In genomic region chr12:115102450-115102849, GRCh38 we compare ENCODE assay signal across 23 cellular contexts.
DNase-seq lines count a peak whose midpoint lies in the region; ATAC-seq and TF ChIP-seq lines count a peak whose summit lies in the region.
"Had no signal": no experiment of that assay in that cellular context is flagged by ENCODE, and none has a peak within 500 bp of the region (broad histone marks: within the 10 kb centered on the region; RNA-seq: fewer than 3 reads in every experiment).

No MANE protein-coding gene starts in this region.

- H3K4me1 ChIP-seq in prostate gland (replicated peaks): no peaks in the 10 kb centered on the region

- DNase-seq in amniotic epithelial cell (ENCODE audit: low read depth): peak; percentile 14
- peak; percentile 36 for DNase-seq in left cardiac atrium
- DNase-seq in CD1c-positive myeloid dendritic cell (ENCODE audit: extremely low spot score): no peak
- DNase-seq in prostate gland (ENCODE audit: low spot score): no peak
- DNase-seq: CD4-positive, alpha-beta T cell; COR-L47; DMS53; KG1; MG63; NCI-H1105 treated with DMSO at 0.1 percent for 48 hours; NCI-H146; NCI-H1930; NCI-H2107; NCI-H524; NCI-H774; NK-92 treated with Interleukin-12 subunit alpha and Interleukin-12 subunit beta, amount 100 ng/mL, for 24 hours; PC-3; RPMI8226; SHP77 treated with DMSO at 0.1 percent for 48 hours had no signal

- 76% methylated on average over 5 of the region's 5 CpGs for WGBS in prostate gland

- H3K27me3 ChIP-seq in prostate gland (replicated peaks; ENCODE audit: insufficient read depth): no peaks in the 10 kb centered on the region
- H3K27me3 ChIP-seq: MG63 had no signal

- H3K27ac Mint-ChIP-seq in nephron: peak overlapping the region; percentile 80 to 94 (median 84)
- H3K27ac Mint-ChIP-seq: CD4-positive, alpha-beta T cell had no signal

- TF ChIP-seq POLR2A in prostate gland (IDR thresholded peaks at IDR 0.05): no peak

- no peak overlapping the region for H3K4me3 ChIP-seq in prostate gland
- H3K4me3 ChIP-seq: MG63 had no signal

- H3K9me3 Mint-ChIP-seq in nephron: peaks cover 9% of the 10 kb centered on the region

- ATAC-seq in left cardiac atrium (peak; percentile 63 to 70), HG02678 (IDR thresholded peaks at IDR 0.05; ENCODE audit: unreplicated experiment) (no peak)
- ATAC-seq in activated CD4-positive, CD25-positive, alpha-beta regulatory T cell treated with anti-CD3 and anti-CD28 coated beads, Interleukin-2, amount 50 U/mL, for 24 hours: no peak

- H3K27ac ChIP-seq in C4-2B: peak overlapping the region; percentile 89; the same call in 1 of the 2 replicates
- no peak overlapping the region for H3K27ac ChIP-seq in prostate gland

- no peak for TF ChIP-seq CTCF in C4-2B (conservative IDR thresholded peaks at IDR 0.05)
- no peak for TF ChIP-seq CTCF in nephron (IDR thresholded peaks at IDR 0.05; ENCODE audit: unreplicated experiment in 3 of 3)
- no peak for TF ChIP-seq CTCF in prostate gland (IDR thresholded peaks at IDR 0.05)

- no peaks in the 10 kb centered on the region for H3K9me3 ChIP-seq in prostate gland
- H3K9me3 ChIP-seq: MG63 had no signal

- intact Hi-C loops in left cardiac atrium (cut with DNase I) (no loop called here), prostate gland (cut with DNase I) (no loop called here)

- H3K36me3 ChIP-seq in prostate gland: no peaks in the 10 kb centered on the region
- H3K36me3 ChIP-seq: MG63 had no signal

- no peaks in the 10 kb centered on the region for H3K36me3 Mint-ChIP-seq in nephron (ENCODE audit: low read depth)

- H3K4me3 Mint-ChIP-seq in nephron: peak overlapping the region in 1 of 3 experiments; percentile 9
- H3K4me3 Mint-ChIP-seq: CD4-positive, alpha-beta T cell had no signal

- peaks cover 45% of the 10 kb centered on the region for H3K4me1 Mint-ChIP-seq in nephron

- peaks cover 17% of the 10 kb centered on the region for H3K27me3 Mint-ChIP-seq in nephron (ENCODE audit: low read depth)
- H3K27me3 Mint-ChIP-seq: CD4-positive, alpha-beta T cell had no signal

Comparison
In these comparisons a context has a peak if more than half of its experiments do, and no peak if none do; other contexts are left out.
1. DNase-seq: peak in amniotic epithelial cell (single experiment) and left cardiac atrium (single experiment); none in CD1c-positive myeloid dendritic cell (single experiment) and prostate gland (single experiment).
2. ATAC-seq: peak in left cardiac atrium (2 of 2); none in HG02678 (single experiment) and activated CD4-positive, CD25-positive, alpha-beta regulatory T cell treated with anti-CD3 and anti-CD28 coated beads, Interleukin-2, amount 50 U/mL, for 24 hours (0 of 2).